25 cellular contexts compared by ENCODE assay signal in genomic region chr6:148316308-148316707, GRCh38. TPM values are rescaled to one million over a fixed set of nuclear protein-coding genes. Genes with fewer than 3 reads are reported as not detected.
DNase-seq lines count a peak whose midpoint lies in the region; ATAC-seq, FAIRE-seq and TF ChIP-seq lines count a peak whose summit lies in the region.
"Had no signal": no experiment of that assay in that cellular context is flagged by ENCODE, and none has a peak within 500 bp of the region (broad histone marks: within the 10 kb centered on the region; RNA-seq: fewer than 3 reads in every experiment).

No MANE protein-coding gene starts in this region.

- TF ChIP-seq POLR2A in body of pancreas (IDR thresholded peaks at IDR 0.05) (no peak), GM12891 (IDR thresholded peaks at IDR 0.05; ENCODE audit: low read depth, low read length) (no peak)

- H3K27ac Mint-ChIP-seq in glutamatergic neuron (ENCODE audit: unreplicated experiment): no peak overlapping the region
- no peak overlapping the region for H3K27ac Mint-ChIP-seq in activated naive CD4-positive, alpha-beta T cell treated with anti-CD3 and anti-CD28 coated beads, Interleukin-2, amount 10 ng/mL, durations not matched to agents 7 days and 5 days
- H3K27ac Mint-ChIP-seq: activated CD8-positive, alpha-beta T cell treated with anti-CD3 and anti-CD28 coated beads for 36 hours; activated naive CD8-positive, alpha-beta T cell treated with anti-CD3 and anti-CD28 coated beads for 36 hours; T-helper 17 cell had no signal

- H3K4me1 Mint-ChIP-seq in glutamatergic neuron (ENCODE audit: low read depth, unreplicated experiment): peaks cover 9% of the 10 kb centered on the region
- no peaks in the 10 kb centered on the region for H3K4me1 Mint-ChIP-seq in activated naive CD4-positive, alpha-beta T cell treated with anti-CD3 and anti-CD28 coated beads, Interleukin-2, amount 10 ng/mL, durations not matched to agents 7 days and 5 days
- H3K4me1 Mint-ChIP-seq: activated naive CD8-positive, alpha-beta T cell treated with anti-CD3 and anti-CD28 coated beads for 36 hours; T-helper 17 cell had no signal

- ATAC-seq in Right ventricle myocardium superior (ENCODE audit: poor library complexity) (peak; percentile 95), body of pancreas (no peak), left ventricle myocardium superior (peak; percentile 92), GM19467 (IDR thresholded peaks at IDR 0.05; ENCODE audit: unreplicated experiment) (no peak)
- ATAC-seq: activated CD8-positive, alpha-beta T cell treated with anti-CD3 and anti-CD28 coated beads for 36 hours; lower lobe of right lung; right lobe of liver; T-helper 17 cell had no signal

- CTCF ChIA-PET in activated naive CD4-positive, alpha-beta T cell treated with anti-CD3 and anti-CD28 coated beads, Interleukin-2, amount 10 ng/mL, durations not matched to agents 7 days and 5 days (lab: Charles Lee): no interaction called here

- DNase-seq in Right ventricle myocardium superior: no peak
- DNase-seq in cardiac septum (ENCODE audit: low spot score): no peak
- DNase-seq in body of pancreas: peak; percentile 15 to 57 (median 28)
- peak; percentile 38 for DNase-seq in left ventricle myocardium superior
- DNase-seq in glutamatergic neuron: no peak
- DNase-seq in activated naive CD4-positive, alpha-beta T cell treated with anti-CD3 and anti-CD28 coated beads, Interleukin-2, amount 10 ng/mL, durations not matched to agents 7 days and 5 days: no peak
- DNase-seq in GM12891 (ENCODE audit: insufficient read length, low spot score): no peak
- DNase-seq: activated CD4-positive, alpha-beta T cell treated with anti-CD3 and anti-CD28 coated beads for 1 hour; activated CD8-positive, alpha-beta T cell treated with anti-CD3 and anti-CD28 coated beads for 36 hours; activated naive CD8-positive, alpha-beta T cell treated with anti-CD3 and anti-CD28 coated beads for 36 hours; cerebellar nuclear complex; KG1; kidney; lower lobe of right lung; MM.1S; NCI-H146; NCI-H526; right lobe of liver; stimulated activated CD4-positive, alpha-beta T cell treated with anti-CD3 and anti-CD28 coated beads, Interleukin-2, amount 100 ng/mL, for 48 hours; T-helper 17 cell; upper lobe of left lung had no signal

- peaks cover 6% of the 10 kb centered on the region for H3K4me1 ChIP-seq in body of pancreas
- H3K4me1 ChIP-seq: ascending aorta, lower lobe of right lung, parathyroid adenoma, right lobe of liver, upper lobe of left lung had no signal

- H3K4me3 Mint-ChIP-seq in glutamatergic neuron (ENCODE audit: unreplicated experiment): no peak overlapping the region
- H3K4me3 Mint-ChIP-seq in activated naive CD4-positive, alpha-beta T cell treated with anti-CD3 and anti-CD28 coated beads, Interleukin-2, amount 10 ng/mL, durations not matched to agents 7 days and 5 days: no peak overlapping the region
- H3K4me3 Mint-ChIP-seq: activated CD8-positive, alpha-beta T cell treated with anti-CD3 and anti-CD28 coated beads for 36 hours; activated naive CD8-positive, alpha-beta T cell treated with anti-CD3 and anti-CD28 coated beads for 36 hours; T-helper 17 cell had no signal

- H3K9me3 ChIP-seq in body of pancreas: no peaks in the 10 kb centered on the region
- H3K9me3 ChIP-seq: ascending aorta; BLaER1 treated with 17β-estradiol and CSF1 and Interleukin-3, amounts not matched to agents 10 nM and 100 nM; lower lobe of right lung; right lobe of liver; upper lobe of left lung had no signal

- H3K27me3 ChIP-seq in body of pancreas: no peaks in the 10 kb centered on the region
- H3K27me3 ChIP-seq: ascending aorta; BLaER1 treated with 17β-estradiol and CSF1 and Interleukin-3, amounts not matched to agents 10 nM and 100 nM; right lobe of liver; upper lobe of left lung had no signal

- TF ChIP-seq CTCF in body of pancreas (IDR thresholded peaks at IDR 0.05): no peak
- no peak for TF ChIP-seq CTCF in glutamatergic neuron (IDR thresholded peaks at IDR 0.05; ENCODE audit: partially characterized antibody, unreplicated experiment)

- no peak overlapping the region for H3K27ac ChIP-seq in body of pancreas
- H3K27ac ChIP-seq: ascending aorta; BLaER1 treated with 17β-estradiol and CSF1 and Interleukin-3, amounts not matched to agents 10 nM and 100 nM; lower lobe of right lung; parathyroid adenoma; right lobe of liver had no signal

- FAIRE-seq in GM12891 (lab: Jason Lieb, UNC): no peak
- FAIRE-seq: kidney had no signal

- no peak overlapping the region for H3K4me3 ChIP-seq in body of pancreas
- H3K4me3 ChIP-seq: ascending aorta; BLaER1 treated with 17β-estradiol and CSF1 and Interleukin-3, amounts not matched to agents 10 nM and 100 nM; lower lobe of right lung; right lobe of liver; upper lobe of left lung had no signal

- H3K27me3 Mint-ChIP-seq in glutamatergic neuron (ENCODE audit: unreplicated experiment): peaks cover 2% of the 10 kb centered on the region
- no peaks in the 10 kb centered on the region for H3K27me3 Mint-ChIP-seq in activated naive CD4-positive, alpha-beta T cell treated with anti-CD3 and anti-CD28 coated beads, Interleukin-2, amount 10 ng/mL, durations not matched to agents 7 days and 5 days

- H3K36me3 Mint-ChIP-seq in glutamatergic neuron (ENCODE audit: unreplicated experiment): no peaks in the 10 kb centered on the region
- H3K36me3 Mint-ChIP-seq in activated naive CD4-positive, alpha-beta T cell treated with anti-CD3 and anti-CD28 coated beads, Interleukin-2, amount 10 ng/mL, durations not matched to agents 7 days and 5 days: no peaks in the 10 kb centered on the region
- H3K36me3 Mint-ChIP-seq: activated naive CD8-positive, alpha-beta T cell treated with anti-CD3 and anti-CD28 coated beads for 36 hours had no signal

- WGBS in body of pancreas, 2 donors: 27 to 37% methylated on average over 5 of the region's 5 CpGs

- no peaks in the 10 kb centered on the region for H3K36me3 ChIP-seq in body of pancreas (replicated peaks in 1 of 2; ENCODE audit: insufficient read depth in 1 of 2, low read depth in 2 of 2)
- H3K36me3 ChIP-seq: ascending aorta; BLaER1 treated with 17β-estradiol and CSF1 and Interleukin-3, amounts not matched to agents 10 nM and 100 nM; lower lobe of right lung; right lobe of liver; upper lobe of left lung had no signal

- no peaks in the 10 kb centered on the region for H3K9me3 Mint-ChIP-seq in glutamatergic neuron (ENCODE audit: unreplicated experiment)
- peaks cover 3% of the 10 kb centered on the region for H3K9me3 Mint-ChIP-seq in activated naive CD4-positive, alpha-beta T cell treated with anti-CD3 and anti-CD28 coated beads, Interleukin-2, amount 10 ng/mL, durations not matched to agents 7 days and 5 days
- H3K9me3 Mint-ChIP-seq: activated CD8-positive, alpha-beta T cell treated with anti-CD3 and anti-CD28 coated beads for 36 hours had no signal

- intact Hi-C loops in Right ventricle myocardium superior (cut with DNase I): no loop called here
- intact Hi-C loops in cardiac septum (cut with DNase I): no loop called here
- intact Hi-C loops in body of pancreas (cut with DNase I): no loop called here
- intact Hi-C loops in left ventricle myocardium superior (cut with micrococcal nuclease): no loop called here

TF ChIP-seq in GM12891, 5 proteins besides CTCF, POLR2A, EP300 and RAD21:
- TF ChIP-seq TAF1 (IDR thresholded peaks at IDR 0.05; ENCODE audit: low read depth, low read length): no peak
- no peak for TF ChIP-seq POU2F2 (IDR thresholded peaks at IDR 0.05; ENCODE audit: low read depth, low read length)
- TF ChIP-seq PAX5 (IDR thresholded peaks at IDR 0.05; ENCODE audit: insufficient read depth, low read length, severe bottlenecking): no peak
- no peak for TF ChIP-seq SPI1 (IDR thresholded peaks at IDR 0.05; ENCODE audit: low read depth, low read length)
- no peak for TF ChIP-seq POLR2AphosphoS5 (IDR thresholded peaks at IDR 0.05; ENCODE audit: low read depth, low read length)

RNA-seq across cellular contexts. Expression of gene SASH1, which starts 26.3 kb away (rescaled TPM):
- 35.8 TPM for total RNA-seq in Right ventricle myocardium superior
- total RNA-seq in cardiac septum: 20.5 TPM
- 10 to 100 TPM; 21.0 to 49.8 TPM for total RNA-seq in body of pancreas
- total RNA-seq in left ventricle myocardium superior: 31.8 TPM
- 5.0 TPM for total RNA-seq in glutamatergic neuron (ENCODE audit: unreplicated experiment)
- 0.17 TPM for polyA plus RNA-seq in GM12891 (2012; ENCODE audit: low read depth, missing spikeins)

Comparison
In these comparisons a context has a peak if more than half of its experiments do, and no peak if none do; other contexts are left out.
1. DNase-seq: peak in body of pancreas (4 of 4) and left ventricle myocardium superior (single experiment); none in Right ventricle myocardium superior (single experiment), cardiac septum (single experiment), glutamatergic neuron (single experiment), activated naive CD4-positive, alpha-beta T cell treated with anti-CD3 and anti-CD28 coated beads, Interleukin-2, amount 10 ng/mL, durations not matched to agents 7 days and 5 days (single experiment) and GM12891 (single experiment).
2. ATAC-seq: peak in Right ventricle myocardium superior (single experiment) and left ventricle myocardium superior (single experiment); none in body of pancreas (single experiment) and GM19467 (single experiment).